ENCODE assay signal across 1 cellular context in the genomic region with DNA sequence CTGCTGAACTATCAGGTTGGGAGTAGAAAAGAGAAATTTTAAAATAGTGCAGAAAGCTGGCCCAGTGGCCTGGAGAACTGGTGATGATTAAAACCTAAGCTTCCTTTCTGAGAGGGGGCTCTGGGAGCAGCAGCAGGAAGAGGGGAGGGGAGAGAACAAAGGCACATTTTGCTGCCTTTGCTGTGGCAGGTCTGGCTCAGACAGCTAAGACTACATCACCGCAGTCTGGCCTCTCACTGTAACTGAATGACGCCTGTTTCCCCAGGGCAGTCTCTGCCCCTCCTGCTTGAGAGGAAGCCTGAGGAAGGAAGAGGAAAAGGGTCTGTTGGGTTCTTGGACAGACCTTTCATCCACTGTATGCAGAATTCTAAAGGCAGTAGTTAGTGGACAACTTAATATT.
TF ChIP-seq lines count a peak whose summit lies in the region.

No MANE protein-coding gene starts in this region.

TF ChIP-seq in HepG2, 621 proteins besides CTCF, POLR2A, EP300 and RAD21:
- TF ChIP-seq RNF2 (conservative IDR thresholded peaks at IDR 0.05; ENCODE audit: low read depth) (no peak), ZNF383 (CRISPR knock-in tag; IDR thresholded peaks at IDR 0.05; ENCODE audit: borderline replicate concordance) (no peak), ISL2 (CRISPR knock-in tag; IDR thresholded peaks at IDR 0.05) (no peak), SALL2 (CRISPR knock-in tag; IDR thresholded peaks at IDR 0.05) (no peak), SNAI1 (CRISPR knock-in tag; IDR thresholded peaks at IDR 0.05; ENCODE audit: borderline replicate concordance) (no peak), ZNF589 (CRISPR knock-in tag; conservative IDR thresholded peaks at IDR 0.05) (no peak), DPF2 (CRISPR knock-in tag; IDR thresholded peaks at IDR 0.05; ENCODE audit: borderline replicate concordance, low read depth) (no peak), ZNF235 (CRISPR knock-in tag; IDR thresholded peaks at IDR 0.05; ENCODE audit: borderline replicate concordance) (no peak), ASH2L (IDR thresholded peaks at IDR 0.05; ENCODE audit: insufficient read length, low read depth, low read length) (no peak), THYN1 (CRISPR knock-in tag; IDR thresholded peaks at IDR 0.05; ENCODE audit: borderline replicate concordance, low read depth) (no peak)
- TF ChIP-seq, protein P1, sequence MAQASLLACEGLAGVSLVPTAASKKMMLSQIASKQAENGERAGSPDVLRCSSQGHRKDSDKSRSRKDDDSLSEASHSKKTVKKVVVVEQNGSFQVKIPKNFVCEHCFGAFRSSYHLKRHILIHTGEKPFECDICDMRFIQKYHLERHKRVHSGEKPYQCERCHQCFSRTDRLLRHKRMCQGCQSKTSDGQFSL (CRISPR knock-in tag; IDR thresholded peaks at IDR 0.05), result no peak
